In genomic region chr10:48900296-48900695, GRCh38 we compare ENCODE assay signal across 26 cellular contexts. TPM values are rescaled to one million over a fixed set of nuclear protein-coding genes. Genes with fewer than 3 reads are reported as not detected.
DNase-seq lines count a peak whose midpoint lies in the region; ATAC-seq and TF ChIP-seq lines count a peak whose summit lies in the region.
"Had no signal": no experiment of that assay in that cellular context is flagged by ENCODE, and none has a peak within 500 bp of the region (broad histone marks: within the 10 kb centered on the region; RNA-seq: fewer than 3 reads in every experiment).

No MANE protein-coding gene starts in this region.

- WGBS in H9 (ENCODE audit: extremely low coverage, insufficient read length, low lambda C conversion rate) = no CpG with 5 or more reads among the region's 2 CpGs

- no peak overlapping the region for H3K14ac ChIP-seq in H9 (ENCODE audit: insufficient read depth, low read length)

- no peaks in the 10 kb centered on the region for H3K79me1 ChIP-seq in H9 (ENCODE audit: insufficient read depth, low read depth, low read length, poor library complexity, severe bottlenecking)

- no peaks in the 10 kb centered on the region for H3K23me2 ChIP-seq in H9 (ENCODE audit: insufficient read length, low read depth, low read length, poor library complexity, severe bottlenecking)

- H4K20me1 ChIP-seq in H9 (ENCODE audit: control insufficient read depth, insufficient read depth, insufficient read length) = no peaks in the 10 kb centered on the region

- peak overlapping the region; percentile 62 for H3K18ac ChIP-seq in H9 (ENCODE audit: insufficient read length, low read depth, low read length)

- no peak overlapping the region for H3K27ac Mint-ChIP-seq in H9
- H3K27ac Mint-ChIP-seq in MCF 10A (ENCODE audit: low read depth, unreplicated experiment) = no peak overlapping the region
- H3K27ac Mint-ChIP-seq: activated B cell treated with CpG ODN at 0.5 μM for 24 hours; activated CD4-positive, alpha-beta memory T cell treated with anti-CD3 and anti-CD28 coated beads for 36 hours; CD8-positive, alpha-beta T cell had no signal

- H3K9me3 Mint-ChIP-seq in H9 = no peaks in the 10 kb centered on the region; a peak in 1 of 5 replicates
- H3K9me3 Mint-ChIP-seq in MCF 10A (ENCODE audit: unreplicated experiment) = no peaks in the 10 kb centered on the region
- H3K9me3 Mint-ChIP-seq: activated B cell treated with CpG ODN at 0.5 μM for 24 hours; activated CD4-positive, alpha-beta memory T cell treated with anti-CD3 and anti-CD28 coated beads for 36 hours; CD8-positive, alpha-beta T cell had no signal

- H4K8ac ChIP-seq in H9 (replicated peaks; ENCODE audit: insufficient read length, low read depth, low read length) = no peak overlapping the region

- no peak overlapping the region for H2AK5ac ChIP-seq in H9 (ENCODE audit: insufficient read length, low read length)

- H4K91ac ChIP-seq in H9 (ENCODE audit: insufficient read length, low read depth, low read length) = no peak overlapping the region

- TF ChIP-seq CTCF in H9 (conservative IDR thresholded peaks at IDR 0.05) (no peak), MCF 10A (IDR thresholded peaks at IDR 0.05; ENCODE audit: unreplicated experiment) (no peak)

- H2AFZ ChIP-seq in H9 (ENCODE audit: low read length) = no peak overlapping the region

- H3K27me3 ChIP-seq in H9 (ENCODE audit: insufficient read depth, low read length) (no peaks in the 10 kb centered on the region), subcutaneous abdominal adipose tissue (ENCODE audit: control insufficient read depth in 5 of 5, insufficient read depth in 4 of 5, low read length in 5 of 5) (no peaks in the 10 kb centered on the region)
- H3K27me3 ChIP-seq: adrenal gland, breast epithelium, sigmoid colon, SJSA1 had no signal

- no peak overlapping the region for H2BK120ac ChIP-seq in H9 (ENCODE audit: low read depth, low read length, poor library complexity, severe bottlenecking)

- H3K4me1 Mint-ChIP-seq in H9 (0 out of 4 replicates have a peak, but pooled peaks cover 0 to 2% of the 10 kb centered on the region in 2 experiments), MCF 10A (ENCODE audit: insufficient read depth, unreplicated experiment) (no peaks in the 10 kb centered on the region)
- H3K4me1 Mint-ChIP-seq: activated B cell treated with CpG ODN at 0.5 μM for 24 hours had no signal

- CTCF ChIA-PET in MCF 10A (lab: Yijun Ruan, JAX) = no interaction called here

- no peak overlapping the region for H2BK12ac ChIP-seq in H9 (ENCODE audit: insufficient read length, low read depth, low read length)

- no peaks in the 10 kb centered on the region for H3K4me1 ChIP-seq in H9 (ENCODE audit: insufficient read depth, low read length)
- peaks cover 0 to 9% (median 3%) of the 10 kb centered on the region in 5 donors for H3K4me1 ChIP-seq in subcutaneous abdominal adipose tissue (ENCODE audit: control insufficient read depth in 5 of 5, insufficient read depth in 5 of 5, low read length in 5 of 5)
- H3K4me1 ChIP-seq: adrenal gland, breast epithelium, sigmoid colon had no signal

- no peak overlapping the region for H3K4me2 ChIP-seq in H9 (ENCODE audit: insufficient read depth, insufficient read length, low read length)

- H2BK5ac ChIP-seq in H9 (ENCODE audit: insufficient read length, low read length) = no peak overlapping the region

- H2BK15ac ChIP-seq in H9 (ENCODE audit: low read depth, low read length) = no peak overlapping the region

- H3K23ac ChIP-seq in H9 (ENCODE audit: insufficient read length, low read depth, low read length) = no peak overlapping the region

- H3K36me3 ChIP-seq in subcutaneous abdominal adipose tissue (ENCODE audit: control insufficient read depth in 5 of 5, insufficient read depth in 5 of 5, low read length in 5 of 5) = peaks cover 0 to 15% (median 0%) of the 10 kb centered on the region in 5 donors
- H3K36me3 ChIP-seq: adrenal gland, breast epithelium, sigmoid colon, SJSA1 had no signal

- H3K56ac ChIP-seq in H9 (ENCODE audit: insufficient read length, low read depth, low read length) = no peak overlapping the region

- no peak overlapping the region for H4K5ac ChIP-seq in H9 (ENCODE audit: insufficient read length, low read depth, low read length)

- no peaks in the 10 kb centered on the region for H3K36me3 Mint-ChIP-seq in H9 (ENCODE audit: insufficient read depth in 1 of 3, low read depth in 3 of 3)
- no peaks in the 10 kb centered on the region for H3K36me3 Mint-ChIP-seq in MCF 10A (ENCODE audit: insufficient read depth, unreplicated experiment)
- H3K36me3 Mint-ChIP-seq: activated CD4-positive, alpha-beta memory T cell treated with anti-CD3 and anti-CD28 coated beads for 36 hours; CD8-positive, alpha-beta T cell had no signal

- no peak for DNase-seq in H9
- DNase-seq in NOMO-1 treated with dmso at 0.1 percent for 144 hours (lab: John Stamatoyannopoulos, UW; ENCODE audit: unreplicated experiment) = peak; percentile 32
- no peak for DNase-seq in left ventricle myocardium superior
- DNase-seq in MCF 10A (ENCODE audit: unreplicated experiment) = no peak
- DNase-seq: activated B cell treated with CpG ODN at 0.5 μM for 24 hours; activated CD4-positive, alpha-beta memory T cell treated with anti-CD3 and anti-CD28 coated beads for 36 hours; activated gamma-delta T cell treated with Interleukin-2 at 50 U/mL for 16 hours; DMS79; H7; mesenchymal stem cell; naive B cell; NCI-H1436 treated with DMSO at 0.1 percent for 48 hours; NCI-H2171; NCI-H524 treated with DMSO at 0.1 percent for 48 hours; PC-3; sigmoid colon; T-helper 2 cell had no signal

- H3K9me3 ChIP-seq in H9 (ENCODE audit: control insufficient read depth, low read depth, low read length) (no peaks in the 10 kb centered on the region), subcutaneous abdominal adipose tissue (ENCODE audit: control insufficient read depth in 5 of 5, low read length in 5 of 5) (no peaks in the 10 kb centered on the region)
- H3K9me3 ChIP-seq: adrenal gland, sigmoid colon, SJSA1 had no signal

- no peak overlapping the region for H3T11ph ChIP-seq in H9 (ENCODE audit: low read length)

- H3K27ac ChIP-seq in H9 (ENCODE audit: insufficient read length, low read depth, low read length) (no peak overlapping the region), subcutaneous abdominal adipose tissue (ENCODE audit: low read depth, low read length) (peak overlapping the region; percentile 23)
- H3K27ac ChIP-seq: adrenal gland, coronary artery, sigmoid colon, SJSA1 had no signal

- H3K9ac ChIP-seq in H9 (ENCODE audit: extremely low read depth, insufficient read length, low read length) (no peak overlapping the region), subcutaneous abdominal adipose tissue (ENCODE audit: low read length in 5 of 5) (no peak overlapping the region)

- H3K4ac ChIP-seq in H9 (ENCODE audit: low read depth, low read length) = no peak overlapping the region

- no TSS peak for BruUV-seq in MCF 10A (replicated peaks; lab: Mats Ljungman, UMichigan)

- H3K79me2 ChIP-seq in H9 (ENCODE audit: insufficient read depth, low read length) = no peaks in the 10 kb centered on the region

- POLR2A ChIA-PET in MCF 10A (lab: Yijun Ruan, JAX) = no interaction called here

- H3K4me3 Mint-ChIP-seq in H9 (no peak overlapping the region), MCF 10A (ENCODE audit: unreplicated experiment) (no peak overlapping the region)
- H3K4me3 Mint-ChIP-seq: activated B cell treated with CpG ODN at 0.5 μM for 24 hours; activated CD4-positive, alpha-beta memory T cell treated with anti-CD3 and anti-CD28 coated beads for 36 hours; CD8-positive, alpha-beta T cell; naive B cell had no signal

- no peaks in the 10 kb centered on the region; the same call in 1 of the 2 replicates for H3K27me3 Mint-ChIP-seq in H9 (ENCODE audit: low read depth)
- H3K27me3 Mint-ChIP-seq in MCF 10A (ENCODE audit: insufficient read depth, unreplicated experiment) = peaks cover 28% of the 10 kb centered on the region
- H3K27me3 Mint-ChIP-seq: activated B cell treated with CpG ODN at 0.5 μM for 24 hours, naive B cell had no signal

- intact Hi-C loops in left ventricle myocardium superior (cut with micrococcal nuclease) = no loop called here
- intact Hi-C loops in MCF 10A (cut with micrococcal nuclease) = no loop called here

- no peak overlapping the region for H2BK20ac ChIP-seq in H9 (ENCODE audit: low read depth, low read length, poor library complexity, severe bottlenecking)

- peak; percentile 76 for ATAC-seq in left ventricle myocardium superior
- ATAC-seq in GM19463 (IDR thresholded peaks at IDR 0.05; ENCODE audit: unreplicated experiment) = no peak
- no peak for ATAC-seq in HG02973 (IDR thresholded peaks at IDR 0.05; ENCODE audit: unreplicated experiment)
- ATAC-seq: CD8-positive, alpha-beta T cell; PC-3 had no signal

- no peak overlapping the region for H3K4me3 ChIP-seq in subcutaneous abdominal adipose tissue (ENCODE audit: low read depth in 1 of 5, low read length in 5 of 5)
- H3K4me3 ChIP-seq: adrenal gland, breast epithelium, coronary artery, sigmoid colon, SJSA1 had no signal

RNA-seq across cellular contexts. Expression of gene LRRC18, which starts 39.3 kb away (rescaled TPM):
- total RNA-seq in H9 (2021) = not detected in 2 replicates
- not detected for total RNA-seq in left ventricle myocardium superior
- not detected in 2 replicates for total RNA-seq in MCF 10A (2022)
- total RNA-seq: activated B cell treated with CpG ODN at 0.5 μM for 24 hours; activated CD4-positive, alpha-beta memory T cell treated with anti-CD3 and anti-CD28 coated beads for 36 hours; adrenal gland; breast epithelium; CD8-positive, alpha-beta T cell; H7; omental fat pad; PC-3; sigmoid colon; SJSA1 had no signal
